1 cellular context compared by ENCODE assay signal in genomic region chr1:9438431-9439073, GRCh38.
TF ChIP-seq lines count a peak whose summit lies in the region.

No MANE protein-coding gene starts in this region.

TF ChIP-seq in HepG2, 621 proteins besides CTCF, POLR2A, EP300 and RAD21 (continued from another document and continues in another):
- TF ChIP-seq HNF1B (CRISPR knock-in tag; IDR thresholded peaks at IDR 0.05) (peak; percentile 78), MYC (CRISPR knock-in tag; IDR thresholded peaks at IDR 0.05; ENCODE audit: borderline replicate concordance) (peak; percentile 78; the same call in 1 of the 2 replicates), ZNF205 (CRISPR knock-in tag; IDR thresholded peaks at IDR 0.05) (no peak; the same call in 1 of the 2 replicates), ESRRA (CRISPR knock-in tag; IDR thresholded peaks at IDR 0.05; ENCODE audit: low read depth) (no peak), ZNF513 (CRISPR knock-in tag; conservative IDR thresholded peaks at IDR 0.05) (no peak), SETDB1 (CRISPR knock-in tag; IDR thresholded peaks at IDR 0.05; ENCODE audit: borderline replicate concordance) (no peak), PATZ1 (CRISPR knock-in tag; IDR thresholded peaks at IDR 0.05) (peak; percentile 89), ZNF777 (CRISPR knock-in tag; IDR thresholded peaks at IDR 0.05) (no peak), GABPB1 (CRISPR knock-in tag; IDR thresholded peaks at IDR 0.05) (peak; percentile 46; the same call in 1 of the 2 replicates), CBX2 (IDR thresholded peaks at IDR 0.05; ENCODE audit: low read depth, low read length) (no peak), CBX2 (CRISPR knock-in tag; IDR thresholded peaks at IDR 0.05; ENCODE audit: low read depth) (no peak), ZFP91 (CRISPR knock-in tag; IDR thresholded peaks at IDR 0.05; ENCODE audit: borderline replicate concordance) (peak; percentile 78), FLYWCH1 (CRISPR knock-in tag; IDR thresholded peaks at IDR 0.05) (no peak), MNT (IDR thresholded peaks at IDR 0.05) (peak; percentile 50), GFI1 (CRISPR knock-in tag; IDR thresholded peaks at IDR 0.05; ENCODE audit: borderline replicate concordance) (peak; percentile 23; the same call in 1 of the 2 replicates), MEF2D (CRISPR knock-in tag; IDR thresholded peaks at IDR 0.05) (0 out of 2 replicates have a peak, but pooled peaks have one; percentile 27), ZNF737 (CRISPR knock-in tag; IDR thresholded peaks at IDR 0.05; ENCODE audit: borderline replicate concordance) (no peak), HMG20B (CRISPR knock-in tag; conservative IDR thresholded peaks at IDR 0.05) (no peak; the same call in 1 of the 2 replicates), BRF2 (CRISPR knock-in tag; IDR thresholded peaks at IDR 0.05) (no peak), MYNN (CRISPR knock-in tag; IDR thresholded peaks at IDR 0.05; ENCODE audit: low read depth) (no peak), ZSCAN30 (CRISPR knock-in tag; IDR thresholded peaks at IDR 0.05) (0 out of 2 replicates have a peak, but pooled peaks have one; percentile 61), TMF1 (CRISPR knock-in tag; IDR thresholded peaks at IDR 0.05; ENCODE audit: low read depth) (no peak), AGO2 (optimal IDR thresholded peaks at IDR 0.05; ENCODE audit: low read depth, low read length) (no peak), SMAD9 (CRISPR knock-in tag; IDR thresholded peaks at IDR 0.05) (no peak), THAP11 (CRISPR knock-in tag; IDR thresholded peaks at IDR 0.05) (peak; percentile 34; the same call in 1 of the 2 replicates), CHD2 (IDR thresholded peaks at IDR 0.05; ENCODE audit: low read depth, low read length) (no peak), LCORL (IDR thresholded peaks at IDR 0.05) (no peak), LCORL (CRISPR knock-in tag; IDR thresholded peaks at IDR 0.05) (peak; percentile 42; the same call in 1 of the 2 replicates), ZNF709 (CRISPR knock-in tag; IDR thresholded peaks at IDR 0.05) (no peak), ZSCAN31 (CRISPR knock-in tag; IDR thresholded peaks at IDR 0.05; ENCODE audit: low read depth) (no peak; the same call in 1 of the 2 replicates), GMEB1 (CRISPR knock-in tag; IDR thresholded peaks at IDR 0.05; ENCODE audit: borderline replicate concordance) (peak; percentile 22; the same call in 1 of the 2 replicates), MED1 (CRISPR knock-in tag; IDR thresholded peaks at IDR 0.05) (peak; percentile 66), SNAPC4 (CRISPR knock-in tag; IDR thresholded peaks at IDR 0.05) (no peak), FOXP1 (IDR thresholded peaks at IDR 0.05) (no peak), FOXP1 (CRISPR knock-in tag; IDR thresholded peaks at IDR 0.05) (peak; percentile 60), GATAD1 (CRISPR knock-in tag; IDR thresholded peaks at IDR 0.05) (peak; percentile 42; the same call in 1 of the 2 replicates), ZNF331 (CRISPR knock-in tag; IDR thresholded peaks at IDR 0.05) (no peak), ZNF296 (CRISPR knock-in tag; conservative IDR thresholded peaks at IDR 0.05) (no peak), HCFC1 (IDR thresholded peaks at IDR 0.05; ENCODE audit: low read depth, low read length) (no peak), KLF11 (CRISPR knock-in tag; IDR thresholded peaks at IDR 0.05) (no peak), JUNB (CRISPR knock-in tag; IDR thresholded peaks at IDR 0.05; ENCODE audit: borderline replicate concordance) (peak; percentile 52; the same call in 1 of the 2 replicates), ZNF143 (CRISPR knock-in tag; IDR thresholded peaks at IDR 0.05) (no peak), REPIN1 (CRISPR knock-in tag; IDR thresholded peaks at IDR 0.05; ENCODE audit: borderline replicate concordance, low read depth) (no peak; the same call in 1 of the 2 replicates), WIZ (CRISPR knock-in tag; IDR thresholded peaks at IDR 0.05) (0 out of 2 replicates have a peak, but pooled peaks have one; percentile 25), NAIF1 (CRISPR knock-in tag; IDR thresholded peaks at IDR 0.05; ENCODE audit: borderline replicate concordance) (no peak), MTF1 (CRISPR knock-in tag; IDR thresholded peaks at IDR 0.05) (no peak), ZFP90 (CRISPR knock-in tag; IDR thresholded peaks at IDR 0.05; ENCODE audit: borderline replicate concordance) (no peak), ZNF510 (CRISPR knock-in tag; IDR thresholded peaks at IDR 0.05; ENCODE audit: low read depth) (no peak), MAZ (IDR thresholded peaks at IDR 0.05; ENCODE audit: borderline replicate concordance, low read depth, low read length) (peak; percentile 64; the same call in 1 of the 2 replicates), MAZ (CRISPR knock-in tag; IDR thresholded peaks at IDR 0.05; ENCODE audit: low read depth) (peak; percentile 20), ZBTB7B (CRISPR knock-in tag; IDR thresholded peaks at IDR 0.05) (peak; percentile 50; the same call in 1 of the 2 replicates), TRIM22 (IDR thresholded peaks at IDR 0.05) (no peak), NFYC (CRISPR knock-in tag; IDR thresholded peaks at IDR 0.05) (no peak)
